Comparison of ENCODE assay signal across 8 cellular contexts in the genomic region with DNA sequence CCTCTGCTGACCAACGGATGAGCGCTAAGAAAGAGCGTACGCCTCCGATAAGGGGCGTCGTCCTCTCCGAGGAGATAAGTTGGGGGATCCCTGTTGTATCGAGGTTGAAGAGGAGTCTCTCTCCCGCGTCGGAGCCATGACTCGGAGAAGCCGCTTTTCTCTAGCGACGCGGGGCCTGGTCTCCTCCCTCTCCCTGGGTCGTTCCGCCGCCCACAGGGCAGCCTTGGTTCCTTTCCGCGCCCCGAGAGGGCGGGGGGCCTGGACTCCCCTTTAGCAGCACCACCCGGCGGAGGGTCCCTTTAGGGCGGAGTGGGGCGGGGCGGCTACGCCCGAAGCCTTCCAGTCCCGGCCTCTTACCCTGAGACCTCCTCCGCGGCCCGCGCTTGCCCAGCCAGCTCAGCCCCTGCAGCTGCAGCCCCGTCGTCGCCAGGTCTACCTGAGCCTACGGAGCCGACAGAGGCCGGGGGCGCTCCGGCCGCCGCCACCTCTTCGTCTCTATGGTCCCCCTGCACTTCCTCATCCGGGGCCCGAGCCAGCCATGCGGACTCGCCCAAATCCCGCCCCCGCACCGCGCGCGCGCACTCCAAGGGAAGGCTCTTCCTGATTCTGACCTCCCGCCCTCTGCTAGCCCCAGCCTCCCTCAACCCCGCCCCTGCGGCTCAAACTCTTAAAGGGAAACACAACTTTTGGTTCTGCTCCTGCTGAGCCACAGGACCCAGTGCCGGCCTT. TPM values are rescaled to one million over a fixed set of nuclear protein-coding genes. Genes with fewer than 3 reads are reported as not detected.
DNase-seq lines count a peak whose midpoint lies in the region; ATAC-seq and TF ChIP-seq lines count a peak whose summit lies in the region.

A gene (minus strand): TSS at position 497 of the 729 bp plus-strand sequence. CDS start 11,272 bp downstream, outside the sequence.

- H3K27ac Mint-ChIP-seq in activated CD4-positive, alpha-beta T cell treated with anti-CD3 and anti-CD28 coated beads, Interleukin-2, amount 10 ng/mL, durations not matched to agents 24 days and 14 days = peak within 1 kb of the TSS; percentile 96

- peak within 1 kb of the TSS; percentile 97 for H3K4me2 ChIP-seq in BLaER1

- H3K27ac ChIP-seq in BLaER1 (peak within 1 kb of the TSS; percentile 96), colonic mucosa (peak within 1 kb of the TSS; percentile 87)

- H3K36me3 Mint-ChIP-seq in activated CD4-positive, alpha-beta T cell treated with anti-CD3 and anti-CD28 coated beads, Interleukin-2, amount 10 ng/mL, durations not matched to agents 24 days and 14 days (ENCODE audit: low read depth) = peaks cover 22% of the 10 kb centered on the region

- H3K9me3 Mint-ChIP-seq in activated CD4-positive, alpha-beta T cell treated with anti-CD3 and anti-CD28 coated beads, Interleukin-2, amount 10 ng/mL, durations not matched to agents 24 days and 14 days = no peaks in the 10 kb centered on the region

- peak within 1 kb of the TSS; percentile 99 for H3K4me3 Mint-ChIP-seq in activated CD4-positive, alpha-beta T cell treated with anti-CD3 and anti-CD28 coated beads, Interleukin-2, amount 10 ng/mL, durations not matched to agents 24 days and 14 days

- no peaks in the 10 kb centered on the region for H3K27me3 ChIP-seq in BLaER1
- H3K27me3 ChIP-seq in colonic mucosa = no peaks in the 10 kb centered on the region

- H3K36me3 ChIP-seq in BLaER1 (peaks cover 31% of the 10 kb centered on the region), colonic mucosa (no peaks in the 10 kb centered on the region)

- H3K27me3 Mint-ChIP-seq in activated CD4-positive, alpha-beta T cell treated with anti-CD3 and anti-CD28 coated beads, Interleukin-2, amount 10 ng/mL, durations not matched to agents 24 days and 14 days = peaks cover 2% of the 10 kb centered on the region

- H3K9me3 ChIP-seq in BLaER1 (no peaks in the 10 kb centered on the region), colonic mucosa (no peaks in the 10 kb centered on the region)

- intact Hi-C loops in activated CD4-positive, alpha-beta T cell treated with anti-CD3 and anti-CD28 coated beads, Interleukin-2, amount 10 ng/mL, durations not matched to agents 24 days and 14 days (cut with micrococcal nuclease) = loop anchor here (1.0 to 5.0 kb wide), 4 partner anchors 87 to 723 kb away; a partner anchor contains a TSS
- intact Hi-C loops in colonic mucosa (cut with DNase I) = no loop called here

- H3K4me1 ChIP-seq in BLaER1 = peaks cover 55% of the 10 kb centered on the region
- H3K4me1 ChIP-seq in colonic mucosa = peaks cover 14% of the 10 kb centered on the region

- H3K9ac ChIP-seq in BLaER1 (peak within 1 kb of the TSS; percentile 98), colonic mucosa (ENCODE audit: low read depth in 2 of 2, low read length in 2 of 2) (peak within 1 kb of the TSS; percentile 98 to 99)

- ATAC-seq in GM19328 (IDR thresholded peaks at IDR 0.05; ENCODE audit: unreplicated experiment) (peak; percentile 57), HG03469 (IDR thresholded peaks at IDR 0.05; ENCODE audit: unreplicated experiment) (peak; percentile 43)

- peaks cover 26% of the 10 kb centered on the region for H4K20me1 ChIP-seq in BLaER1

- TF ChIP-seq CTCF in colonic mucosa (IDR thresholded peaks at IDR 0.05) = no peak

- DNase-seq in NCI-H526 treated with DMSO at 0.1 percent for 48 hours (lab: John Stamatoyannopoulos, UW) (peak; percentile 84), colonic mucosa (peak; percentile 99), kidney tubule cell (ENCODE audit: low spot score) (peak; percentile 97)
- DNase-seq in activated CD4-positive, alpha-beta T cell treated with anti-CD3 and anti-CD28 coated beads, Interleukin-2, amount 10 ng/mL, durations not matched to agents 24 days and 14 days = peak; percentile 100
- peak; percentile 95 to 99 for DNase-seq in stimulated activated CD4-positive, alpha-beta T cell treated with anti-CD3 and anti-CD28 coated beads, Interleukin-1b, Interleukin-23, amount 100 ng/mL, for 1 hour (ENCODE audit: low read depth in 2 of 2)

- H3K4me3 ChIP-seq in BLaER1 = peak within 1 kb of the TSS; percentile 93
- peak within 1 kb of the TSS; percentile 88 for H3K4me3 ChIP-seq in colonic mucosa

- H3K4me1 Mint-ChIP-seq in activated CD4-positive, alpha-beta T cell treated with anti-CD3 and anti-CD28 coated beads, Interleukin-2, amount 10 ng/mL, durations not matched to agents 24 days and 14 days = peaks cover 48% of the 10 kb centered on the region

RNA-seq across cellular contexts. Expression of the gene that starts here (rescaled TPM):
- 61.0 and 63.6 TPM in 2 replicates for total RNA-seq in activated CD4-positive, alpha-beta T cell treated with anti-CD3 and anti-CD28 coated beads, Interleukin-2, amount 10 ng/mL, durations not matched to agents 24 days and 14 days
- 10 to 100 TPM; 58.2 to 74.6 TPM for total RNA-seq in colonic mucosa

Comparison
In these comparisons a context has a peak if more than half of its experiments do, and no peak if none do; other contexts are left out.
1. Peak in every context shown above with its lines: DNase-seq, ATAC-seq, H3K4me3 ChIP-seq and H3K27ac ChIP-seq.